19 cellular contexts compared by ENCODE assay signal in the genomic region with DNA sequence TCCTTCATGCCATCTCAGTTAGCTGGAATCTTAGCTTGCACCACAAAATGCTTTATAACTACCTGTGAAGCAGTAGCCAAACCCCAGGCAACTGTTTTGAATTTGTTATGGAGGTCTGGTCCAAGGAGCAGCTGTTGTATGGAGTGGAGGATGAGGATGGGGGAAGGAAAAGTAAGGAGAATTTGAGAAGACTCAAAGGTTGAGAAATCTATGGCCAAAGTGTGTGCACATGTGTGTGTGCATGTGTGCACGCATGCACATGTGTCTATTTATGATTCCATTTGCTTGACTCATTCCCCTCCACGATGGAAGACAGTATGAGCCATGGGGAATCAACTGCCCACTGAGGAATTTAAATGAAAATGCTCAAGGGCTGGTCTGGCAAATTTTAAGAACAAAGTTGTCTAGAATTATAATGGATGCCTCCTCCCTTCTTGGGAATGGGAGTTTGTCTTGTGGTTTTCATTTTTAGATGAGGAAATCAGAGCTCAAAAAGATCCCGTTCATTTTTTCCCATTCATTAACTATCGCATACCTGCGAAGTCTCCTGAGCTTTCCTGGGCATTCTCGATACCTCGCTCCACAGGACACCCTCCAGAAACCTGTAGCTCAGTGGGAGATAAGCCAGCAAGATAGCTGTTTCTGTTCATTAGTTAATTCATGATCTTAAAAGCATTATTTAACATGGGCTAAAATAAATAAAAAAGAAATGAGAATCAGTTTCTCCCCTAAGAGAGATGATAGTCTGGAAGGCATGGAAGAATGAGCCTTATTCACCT.
DNase-seq lines count a peak whose midpoint lies in the region; ATAC-seq and TF ChIP-seq lines count a peak whose summit lies in the region.
"Had no signal": no experiment of that assay in that cellular context is flagged by ENCODE, and none has a peak within 500 bp of the region (broad histone marks: within the 10 kb centered on the region; RNA-seq: fewer than 3 reads in every experiment).

No MANE protein-coding gene starts in this region.

- peaks cover 63% of the 10 kb centered on the region for H3K4me1 Mint-ChIP-seq in activated B cell treated with CpG ODN at 0.5 μM for 24 hours
- H3K4me1 Mint-ChIP-seq: neural crest cell had no signal

- intact Hi-C loops in activated B cell treated with CpG ODN at 0.5 μM for 24 hours (cut with micrococcal nuclease), result loop anchor here (5.0 to 10.0 kb wide), 5 partner anchors 38 to 1973 kb away; a partner anchor contains a TSS

- TF ChIP-seq CTCF in AG09309 (IDR thresholded peaks at IDR 0.05; ENCODE audit: control insufficient read depth, insufficient read depth, low read depth, low read length, missing control alignments) (no peak), activated B cell treated with CpG ODN at 0.5 μM for 24 hours (IDR thresholded peaks at IDR 0.05) (no peak)

- POLR2A ChIA-PET in activated B cell treated with CpG ODN at 0.5 μM for 24 hours (lab: Charles Lee), result interaction anchor here (1.8 to 6.8 kb wide), 2 partner anchors 10 to 75 kb away, joined by 4 to 72 read pairs; no protein-coding TSS in a partner anchor

- no peaks in the 10 kb centered on the region for H3K79me2 ChIP-seq in GM23248 (ENCODE audit: insufficient read depth)

- H3F3A ChIP-seq in GM23248 (ENCODE audit: insufficient read depth), result no peaks in the 10 kb centered on the region

- CTCF ChIA-PET in activated B cell treated with CpG ODN at 0.5 μM for 24 hours (lab: Charles Lee), result no interaction called here

- no peaks in the 10 kb centered on the region for H3K9me3 ChIP-seq in GM23248 (ENCODE audit: low read depth)
- H3K9me3 ChIP-seq: esophagus muscularis mucosa, heart right ventricle had no signal

- ATAC-seq in activated B cell treated with CpG ODN at 0.5 μM for 24 hours (ENCODE audit: low read depth), result no peak
- ATAC-seq in GM21447 (IDR thresholded peaks at IDR 0.05; ENCODE audit: unreplicated experiment), result no peak
- ATAC-seq: heart right ventricle had no signal

- no peak overlapping the region for H3K9ac ChIP-seq in GM23248

- peaks cover 18% of the 10 kb centered on the region for H3K36me3 Mint-ChIP-seq in activated B cell treated with CpG ODN at 0.5 μM for 24 hours (ENCODE audit: low read depth)

- H3K4me3 ChIP-seq in AG09309 (ENCODE audit: control insufficient read depth, low read depth, low read length), result no peak overlapping the region
- no peak overlapping the region for H3K4me3 ChIP-seq in GM23248
- H3K4me3 ChIP-seq: esophagus muscularis mucosa, heart right ventricle had no signal

- peak; percentile 38 for DNase-seq in AG09309 (ENCODE audit: low read depth)
- peak; percentile 44 for DNase-seq in GM23248
- no peak for DNase-seq in activated B cell treated with CpG ODN at 0.5 μM for 24 hours
- DNase-seq in fibroblast of peridontal ligament (ENCODE audit: extremely low read depth), result peak; percentile 70
- no peak for DNase-seq in hepatic stellate cell (ENCODE audit: low spot score)
- no peak for DNase-seq in foreskin melanocyte
- DNase-seq in stimulated activated naive CD4-positive, alpha-beta T cell (lab: John Stamatoyannopoulos, UW), result no peak
- DNase-seq: activated naive CD4-positive, alpha-beta T cell; activated T-cell treated with anti-CD3 and anti-CD28 coated beads for 4 hours; heart right ventricle; NCI-H1048; NCI-H2107; NCI-H69; stimulated activated CD4-positive, alpha-beta T cell treated with anti-CD3 and anti-CD28 coated beads, Interleukin-15, amount 100 ng/mL, for 24 hours; stimulated activated naive CD4-positive, alpha-beta T cell treated with Interleukin-2 at 50 U/mL for 16 hours had no signal

- no peaks in the 10 kb centered on the region for H3K9me3 Mint-ChIP-seq in activated B cell treated with CpG ODN at 0.5 μM for 24 hours
- H3K9me3 Mint-ChIP-seq: dendritic cell treated with granulocyte-macrophage colony-stimulating factor and Interleukin-4, amounts not matched to agents 40 ng/mL and 50 ng/mL, for 4 days; neural crest cell had no signal

- no peaks in the 10 kb centered on the region for H3K4me1 ChIP-seq in GM23248 (ENCODE audit: insufficient read depth)

- WGBS in GM23248 (ENCODE audit: low coverage in 1 of 2, low lambda C conversion rate in 2 of 2, missing lambda C conversion rate in 2 of 2), 2 experiments, result 51 to 55% methylated on average over 7 of the region's 7 CpGs

- H3K4me3 Mint-ChIP-seq in activated B cell treated with CpG ODN at 0.5 μM for 24 hours, result no peak overlapping the region
- H3K4me3 Mint-ChIP-seq: dendritic cell treated with granulocyte-macrophage colony-stimulating factor and Interleukin-4, amounts not matched to agents 40 ng/mL and 50 ng/mL, for 4 days; neural crest cell had no signal

- in situ Hi-C loops in GM23248 (cut with MboI), result no loop called here

- H4K20me1 ChIP-seq in GM23248 (ENCODE audit: insufficient read depth), result no peaks in the 10 kb centered on the region

- no peaks in the 10 kb centered on the region for H3K27me3 Mint-ChIP-seq in activated B cell treated with CpG ODN at 0.5 μM for 24 hours

- H3K27ac Mint-ChIP-seq in activated B cell treated with CpG ODN at 0.5 μM for 24 hours, result peak overlapping the region; percentile 44
- H3K27ac Mint-ChIP-seq: dendritic cell treated with granulocyte-macrophage colony-stimulating factor and Interleukin-4, amounts not matched to agents 40 ng/mL and 50 ng/mL, for 4 days had no signal

- H3K36me3 ChIP-seq in GM23248 (ENCODE audit: low read depth), result no peaks in the 10 kb centered on the region
- H3K36me3 ChIP-seq: esophagus muscularis mucosa, heart right ventricle had no signal

- H3K27ac ChIP-seq in GM23248, result no peak overlapping the region
- H3K27ac ChIP-seq: esophagus muscularis mucosa, heart right ventricle had no signal

- H2AFZ ChIP-seq in GM23248, result no peak overlapping the region

- H3K4me2 ChIP-seq in GM23248 (ENCODE audit: unreplicated experiment), result no peak overlapping the region

- H3K9me2 ChIP-seq in GM23248 (ENCODE audit: insufficient read depth), result no peaks in the 10 kb centered on the region

- no peaks in the 10 kb centered on the region for H3K27me3 ChIP-seq in GM23248 (replicated peaks; ENCODE audit: insufficient read depth)
- H3K27me3 ChIP-seq: esophagus muscularis mucosa had no signal

Comparison
In these comparisons a context has a peak if more than half of its experiments do, and no peak if none do; other contexts are left out.
1. DNase-seq: peak in AG09309 (single experiment), GM23248 (single experiment) and fibroblast of peridontal ligament (single experiment); none in activated B cell treated with CpG ODN at 0.5 μM for 24 hours (single experiment), hepatic stellate cell (single experiment), foreskin melanocyte (single experiment) and stimulated activated naive CD4-positive, alpha-beta T cell (0 of 6).